ENCODE assay signal across 8 cellular contexts in the genomic region with DNA sequence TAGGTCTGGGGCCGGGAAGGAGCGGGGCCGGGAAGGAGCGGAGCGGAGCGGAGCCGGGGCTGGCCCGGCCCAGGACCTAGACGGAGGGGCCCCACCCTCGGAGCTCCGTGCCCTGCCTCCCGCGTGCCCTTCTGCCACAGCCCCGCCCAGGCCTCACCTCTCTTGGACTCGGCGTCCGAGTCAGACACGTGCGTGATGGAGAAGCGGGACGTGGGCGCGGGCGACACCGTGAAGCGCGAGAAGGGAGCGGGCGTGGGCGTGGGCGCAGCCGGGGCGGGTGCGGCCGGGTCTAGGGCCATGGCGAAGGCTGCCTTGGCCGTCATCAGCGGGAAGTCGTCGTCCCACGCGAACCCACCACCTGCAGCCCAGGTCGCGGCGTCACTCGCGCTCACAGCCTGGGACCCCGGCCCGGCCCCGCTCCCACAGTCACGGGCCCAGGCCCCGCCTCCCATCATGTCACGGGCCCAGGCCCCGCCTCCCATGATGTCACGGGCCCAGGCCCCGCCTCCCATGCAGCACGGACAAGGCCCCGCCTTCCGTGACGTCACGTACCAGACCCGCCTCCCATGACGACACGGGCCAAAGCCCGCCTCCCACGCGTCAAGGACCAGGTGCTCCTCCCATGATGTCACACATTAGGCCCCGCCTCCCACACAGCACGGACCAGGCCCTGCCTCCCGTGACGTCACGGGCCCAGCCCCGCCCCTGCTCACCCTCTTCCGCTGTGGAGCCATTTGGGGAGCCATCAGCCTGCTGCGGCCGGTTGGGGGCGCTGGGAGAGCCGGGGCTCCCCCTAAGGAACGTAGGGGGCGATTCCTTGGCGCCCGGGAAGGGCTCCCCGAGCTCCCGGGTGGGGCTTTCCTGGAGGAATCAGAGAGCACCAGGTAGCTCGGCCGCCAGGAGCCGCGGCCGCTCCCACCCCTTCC. TPM values are rescaled to one million over a fixed set of nuclear protein-coding genes. Genes with fewer than 3 reads are reported as not detected.
DNase-seq lines count a peak whose midpoint lies in the region; ATAC-seq and TF ChIP-seq lines count a peak whose summit lies in the region.

No MANE protein-coding gene starts in this region.

- no TSS peak for BruUV-seq in Caco-2 (replicated peaks; lab: Mats Ljungman, UMichigan)

- H3K9me3 ChIP-seq in Caco-2 (no peaks in the 10 kb centered on the region), HUES48 (ENCODE audit: control insufficient read depth, insufficient read depth, low read length) (no peaks in the 10 kb centered on the region), SK-N-SH (no peaks in the 10 kb centered on the region), osteoblast (ENCODE audit: low read depth, low read length) (no peaks in the 10 kb centered on the region), testis (no peaks in the 10 kb centered on the region)

- H3F3A ChIP-seq in SK-N-SH (replicated peaks; ENCODE audit: insufficient read depth), result no peaks in the 10 kb centered on the region

- H3K4me3 Mint-ChIP-seq in Caco-2 (ENCODE audit: unreplicated experiment) (peak overlapping the region; percentile 86), glutamatergic neuron (ENCODE audit: unreplicated experiment) (no peak overlapping the region)

- H3K9me3 Mint-ChIP-seq in Caco-2 (ENCODE audit: unreplicated experiment), result no peaks in the 10 kb centered on the region
- H3K9me3 Mint-ChIP-seq in activated naive CD4-positive, alpha-beta T cell treated with anti-CD3 and anti-CD28 coated beads, Interleukin-2, amount 50 U/mL, for 72 hours, result no peaks in the 10 kb centered on the region
- peaks cover 14% of the 10 kb centered on the region for H3K9me3 Mint-ChIP-seq in glutamatergic neuron (ENCODE audit: unreplicated experiment)

- no peak overlapping the region for H3K9ac ChIP-seq in HUES48 (ENCODE audit: low read depth, low read length)
- no peak overlapping the region for H3K9ac ChIP-seq in SK-N-SH

- H3K27me3 ChIP-seq in Caco-2 (replicated peaks; ENCODE audit: control insufficient read depth, insufficient read depth, low read length) (no peaks in the 10 kb centered on the region), HUES48 (ENCODE audit: control insufficient read depth, insufficient read depth, low read length) (no peaks in the 10 kb centered on the region), SK-N-SH (ENCODE audit: insufficient read depth) (no peaks in the 10 kb centered on the region), osteoblast (ENCODE audit: insufficient read depth, low read length) (peaks cover 7% of the 10 kb centered on the region), testis (no peaks in the 10 kb centered on the region)

- H3K27me3 Mint-ChIP-seq in Caco-2 (ENCODE audit: insufficient read depth, unreplicated experiment) (no peaks in the 10 kb centered on the region), glutamatergic neuron (ENCODE audit: unreplicated experiment) (peaks cover 17% of the 10 kb centered on the region)

- intact Hi-C loops in Caco-2 (cut with micrococcal nuclease; ENCODE audit: unreplicated experiment) (loop anchor here (2.0 kb wide), 1 partner anchor 13 kb away; no protein-coding TSS in a partner anchor), testis (cut with DNase I; ENCODE audit: low total_unique reads) (no loop called here)

- peak overlapping the region; percentile 79 for H3K27ac Mint-ChIP-seq in Caco-2 (ENCODE audit: unreplicated experiment)
- no peak overlapping the region for H3K27ac Mint-ChIP-seq in activated naive CD4-positive, alpha-beta T cell treated with anti-CD3 and anti-CD28 coated beads, Interleukin-2, amount 50 U/mL, for 72 hours
- peak overlapping the region; percentile 48 for H3K27ac Mint-ChIP-seq in glutamatergic neuron (ENCODE audit: unreplicated experiment)

- WGBS in SK-N-SH (ENCODE audit: low lambda C conversion rate), result 86% methylated on average over 71 of the region's 89 CpGs
- WGBS in testis, 2 donors, result 8 to 37% methylated on average over 9 to 71 of the region's 89 CpGs

- ATAC-seq in activated naive CD4-positive, alpha-beta T cell treated with anti-CD3 and anti-CD28 coated beads, Interleukin-2, amount 50 U/mL, for 72 hours, result peak; percentile 61 to 83
- no peak for ATAC-seq in HG03520 (IDR thresholded peaks at IDR 0.05; ENCODE audit: unreplicated experiment)

- H3K36me3 Mint-ChIP-seq in Caco-2 (ENCODE audit: insufficient read depth, unreplicated experiment), result peaks cover 39% of the 10 kb centered on the region
- H3K36me3 Mint-ChIP-seq in activated naive CD4-positive, alpha-beta T cell treated with anti-CD3 and anti-CD28 coated beads, Interleukin-2, amount 50 U/mL, for 72 hours, result no peaks in the 10 kb centered on the region
- H3K36me3 Mint-ChIP-seq in glutamatergic neuron (ENCODE audit: unreplicated experiment), result no peaks in the 10 kb centered on the region

- H3K27ac ChIP-seq in HUES48 (ENCODE audit: low read depth, low read length), result no peak overlapping the region
- H3K27ac ChIP-seq in SK-N-SH (ENCODE audit: low read depth in 2 of 2, low read length in 1 of 2), result no peak overlapping the region
- no peak overlapping the region for H3K27ac ChIP-seq in osteoblast (ENCODE audit: low read depth, low read length)
- H3K27ac ChIP-seq in testis, result peak overlapping the region in 1 of 2 donors; percentile 68

- peak; percentile 96 to 97 for DNase-seq in Caco-2
- peak; percentile 96 for DNase-seq in SK-N-SH
- peak; percentile 71 to 87 for DNase-seq in activated naive CD4-positive, alpha-beta T cell treated with anti-CD3 and anti-CD28 coated beads, Interleukin-2, amount 50 U/mL, for 72 hours (ENCODE audit: low spot score in 2 of 2)
- peak; percentile 95 for DNase-seq in glutamatergic neuron
- DNase-seq in osteoblast (ENCODE audit: insufficient read length, low spot score, missing footprints), result peak; percentile 100
- DNase-seq in testis, result peak; percentile 96

- TF ChIP-seq CTCF in Caco-2 (IDR thresholded peaks at IDR 0.05; ENCODE audit: insufficient read depth in 1 of 2, low read depth in 1 of 2, low read length in 1 of 2, severe bottlenecking in 1 of 2, unreplicated experiment in 1 of 2) (no peak), SK-N-SH (IDR thresholded peaks at IDR 0.05) (no peak), glutamatergic neuron (IDR thresholded peaks at IDR 0.05; ENCODE audit: partially characterized antibody, unreplicated experiment) (no peak), osteoblast (IDR thresholded peaks at IDR 0.05; ENCODE audit: extremely low read depth, low read depth, low read length) (no peak), testis (IDR thresholded peaks at IDR 0.05) (no peak)

- no peak for TF ChIP-seq POLR2A in testis (IDR thresholded peaks at IDR 0.05)

- H3K4me1 Mint-ChIP-seq in Caco-2 (ENCODE audit: low read depth, unreplicated experiment) (peaks cover 8% of the 10 kb centered on the region), glutamatergic neuron (ENCODE audit: low read depth, unreplicated experiment) (peaks cover 8% of the 10 kb centered on the region)

- TF ChIP-seq EP300 in SK-N-SH (IDR thresholded peaks at IDR 0.05; ENCODE audit: borderline replicate concordance in 1 of 2, low read depth in 1 of 2, low read length in 1 of 2), result no peak

- POLR2A ChIA-PET in Caco-2 (lab: Charles Lee) (no interaction called here), SK-N-SH (lab: Yijun Ruan, JAX) (no interaction called here)

- TF ChIP-seq RAD21 in SK-N-SH (IDR thresholded peaks at IDR 0.05; ENCODE audit: low read length), result no peak

- H3K36me3 ChIP-seq in Caco-2 (ENCODE audit: control insufficient read depth, insufficient read depth, low read length), result no peaks in the 10 kb centered on the region; the same call in none of the 2 replicates
- H3K36me3 ChIP-seq in HUES48 (ENCODE audit: control insufficient read depth, insufficient read depth, low read length), result no peaks in the 10 kb centered on the region
- no peaks in the 10 kb centered on the region for H3K36me3 ChIP-seq in SK-N-SH (replicated peaks in 1 of 2; ENCODE audit: control insufficient read depth in 1 of 2, insufficient read depth in 2 of 2, low read length in 1 of 2)
- no peaks in the 10 kb centered on the region for H3K36me3 ChIP-seq in osteoblast (ENCODE audit: insufficient read depth, low read length)
- H3K36me3 ChIP-seq in testis (ENCODE audit: low read depth, missing control alignments), result no peaks in the 10 kb centered on the region

- no peaks in the 10 kb centered on the region for H3K79me2 ChIP-seq in SK-N-SH (ENCODE audit: insufficient read depth)
- H3K79me2 ChIP-seq in osteoblast (ENCODE audit: insufficient read depth, low read length), result no peaks in the 10 kb centered on the region

- H3K4me2 ChIP-seq in SK-N-SH (no peak overlapping the region), osteoblast (ENCODE audit: insufficient read depth, low read length) (peak overlapping the region; percentile 76)

- H4K20me1 ChIP-seq in SK-N-SH (ENCODE audit: insufficient read depth) (no peaks in the 10 kb centered on the region), osteoblast (ENCODE audit: insufficient read depth, low read length) (peaks cover 3% of the 10 kb centered on the region)

- H2AFZ ChIP-seq in SK-N-SH (ENCODE audit: low read depth) (no peak overlapping the region), osteoblast (ENCODE audit: low read length) (peak overlapping the region; percentile 41)

- CTCF ChIA-PET in Caco-2 (lab: Charles Lee), result interaction anchor here (1.0 kb wide), 1 partner anchor 96 kb away, joined by 3 read pairs; no protein-coding TSS in a partner anchor
- CTCF ChIA-PET in SK-N-SH (lab: Yijun Ruan, JAX), result interaction anchor here (1.2 to 13.0 kb wide), 4 partner anchors 12 to 81 kb away, joined by 3 to 177 read pairs (median 6); no protein-coding TSS in a partner anchor

- H3K4me3 ChIP-seq in Caco-2 (ENCODE audit: low read depth, low read length) (peak overlapping the region; percentile 55), HUES48 (ENCODE audit: low read depth, low read length) (peak overlapping the region; percentile 59), SK-N-SH (ENCODE audit: low read depth in 2 of 2, low read length in 1 of 2) (no peak overlapping the region), osteoblast (ENCODE audit: insufficient read depth, low read length) (peak overlapping the region; percentile 66), testis (peak overlapping the region; percentile 47 to 51)

- H3K4me1 ChIP-seq in Caco-2 (no peaks in the 10 kb centered on the region; the same call in 1 of the 2 replicates), HUES48 (ENCODE audit: control insufficient read depth, insufficient read depth, low read length) (no peaks in the 10 kb centered on the region), SK-N-SH (ENCODE audit: control insufficient read depth in 1 of 2, insufficient read depth in 2 of 2, low read depth in 1 of 2, low read length in 1 of 2) (peaks cover 0 to 29% of the 10 kb centered on the region in 2 experiments; a peak in 1 of 4 replicates), osteoblast (ENCODE audit: insufficient read depth, low read length) (no peaks in the 10 kb centered on the region), testis (no peaks in the 10 kb centered on the region)

- H3K9me2 ChIP-seq in SK-N-SH, result no peaks in the 10 kb centered on the region

RNA-seq across cellular contexts. Expression of a gene that starts 45.8 kb away (rescaled TPM):
- total RNA-seq in Caco-2 (2022) (0.58 TPM in 1 of 2 replicates, not detected in the other), glutamatergic neuron (ENCODE audit: unreplicated experiment) (0.29 TPM), osteoblast (not detected in 2 replicates), testis (not detected)
- polyA plus RNA-seq in SK-N-SH (2012; rRNA removed) (not detected in 2 replicates), testis (ENCODE audit: insufficient read depth, low read depth, low replicate concordance) (not detected)
- polyA plus RNA-seq in SK-N-SH (2012; cell fraction: cytosol; rRNA removed), result not detected in 2 replicates
- polyA plus RNA-seq in SK-N-SH (2012; cell fraction: nucleus; rRNA removed), result not detected in 2 replicates
- total RNA-seq in activated naive CD4-positive, alpha-beta T cell treated with anti-CD3 and anti-CD28 coated beads, Interleukin-2, amount 50 U/mL, for 72 hours, result not detected

RNA-seq across cellular contexts. Expression of a gene that starts 46.5 kb away (rescaled TPM):
- total RNA-seq in Caco-2 (2022) (26.4 and 26.6 TPM in 2 replicates), glutamatergic neuron (ENCODE audit: unreplicated experiment) (27.0 TPM), osteoblast (under 0.01 TPM in 1 of 2 replicates, not detected in the other), testis (1 to 10 TPM; 3.8 to 5.6 TPM)
- polyA plus RNA-seq in SK-N-SH (2012; rRNA removed) (0.19 and 0.51 TPM in 2 replicates), testis (ENCODE audit: insufficient read depth, low read depth, low replicate concordance) (3.5 TPM)
- polyA plus RNA-seq in SK-N-SH (2012; cell fraction: cytosol; rRNA removed), result 0.28 and 0.43 TPM in 2 replicates
- polyA plus RNA-seq in SK-N-SH (2012; cell fraction: nucleus; rRNA removed), result 1.0 and 1.5 TPM in 2 replicates
- under 1 TPM; 0.30 to 0.72 TPM for total RNA-seq in activated naive CD4-positive, alpha-beta T cell treated with anti-CD3 and anti-CD28 coated beads, Interleukin-2, amount 50 U/mL, for 72 hours

Comparison
In these comparisons a context has a peak if more than half of its experiments do, and no peak if none do; other contexts are left out.
1. H3K4me3 ChIP-seq: peak in Caco-2 (single experiment), HUES48 (single experiment), osteoblast (single experiment) and testis (2 of 2); none in SK-N-SH (0 of 2).
2. H3K27ac Mint-ChIP-seq: peak in Caco-2 (single experiment) and glutamatergic neuron (single experiment); none in activated naive CD4-positive, alpha-beta T cell treated with anti-CD3 and anti-CD28 coated beads, Interleukin-2, amount 50 U/mL, for 72 hours (0 of 2).
3. Peak in every context shown above with its lines, with median percentiles within 50 percentile points of each other: DNase-seq.